Comparison of ENCODE assay signal across 20 cellular contexts in genomic region chr1:176959461-176959860, GRCh38.
"Had no signal": no experiment of that assay in that cellular context is flagged by ENCODE, and none has a peak within 500 bp of the region (broad histone marks: within the 10 kb centered on the region; RNA-seq: fewer than 3 reads in every experiment).

No MANE protein-coding gene starts in this region.

- H3K4me3 ChIP-seq: esophagus muscularis mucosa, heart right ventricle, left ventricle myocardium inferior, right lobe of liver, tibial nerve had no signal

- DNase-seq: activated B cell treated with CpG ODN at 0.5 μM for 24 hours; activated CD4-positive, alpha-beta T cell treated with anti-CD3 and anti-CD28 coated beads for 36 hours; activated CD4-positive, alpha-beta T cell treated with anti-CD3 and anti-CD28 coated beads, Interleukin-2, amount 50 U/mL, for 4 hours; activated naive CD4-positive, alpha-beta T cell; activated T-cell treated with anti-CD3 and anti-CD28 coated beads for 4 hours; activated T-cell treated with anti-CD3 and anti-CD28 coated beads, Interleukin-2, amount 50 U/mL, for 72 hours; dermis blood vessel endothelial cell; effector CD4-positive, alpha-beta T cell; foreskin keratinocyte; heart right ventricle; left ventricle myocardium inferior; right lobe of liver; stimulated activated CD4-positive, alpha-beta T cell treated with anti-CD3 and anti-CD28 coated beads, Interleukin-2, amount 100 ng/mL, for 48 hours; stimulated activated naive CD4-positive, alpha-beta T cell treated with Interleukin-2 at 50 U/mL for 16 hours had no signal

- H3K9me3 ChIP-seq: esophagus muscularis mucosa, heart right ventricle, left ventricle myocardium inferior, neutrophil, right lobe of liver, tibial nerve had no signal

- ATAC-seq: activated CD4-positive, alpha-beta T cell treated with anti-CD3 and anti-CD28 coated beads for 36 hours; activated naive CD4-positive, alpha-beta T cell treated with anti-CD3 and anti-CD28 coated beads, Interleukin-2, amount 50 U/mL, for 72 hours; activated T-cell treated with anti-CD3 and anti-CD28 coated beads, Interleukin-2, amount 50 U/mL, for 72 hours; foreskin keratinocyte; heart right ventricle; right lobe of liver had no signal

- H3K4me1 Mint-ChIP-seq: activated CD4-positive, alpha-beta T cell treated with anti-CD3 and anti-CD28 coated beads for 36 hours; nephron had no signal

- H3K36me3 Mint-ChIP-seq: activated naive CD4-positive, alpha-beta T cell treated with anti-CD3 and anti-CD28 coated beads, Interleukin-2, amount 50 U/mL, for 72 hours had no signal

- H3K36me3 ChIP-seq: esophagus muscularis mucosa, heart right ventricle, left ventricle myocardium inferior, neutrophil, right lobe of liver, tibial nerve had no signal

- H3K9me3 Mint-ChIP-seq: activated B cell treated with CpG ODN at 0.5 μM for 24 hours, nephron had no signal

- H3K27ac ChIP-seq: esophagus muscularis mucosa, foreskin keratinocyte, heart right ventricle, left ventricle myocardium inferior, neutrophil, right lobe of liver, tibial nerve had no signal

- H3K27ac Mint-ChIP-seq: activated B cell treated with CpG ODN at 0.5 μM for 24 hours; activated CD4-positive, alpha-beta T cell treated with anti-CD3 and anti-CD28 coated beads for 36 hours; activated naive CD4-positive, alpha-beta T cell treated with anti-CD3 and anti-CD28 coated beads, Interleukin-2, amount 50 U/mL, for 72 hours; activated T-cell treated with anti-CD3 and anti-CD28 coated beads, Interleukin-2, amount 50 U/mL, for 72 hours; nephron; progenitor cell of endocrine pancreas had no signal

- H3K27me3 ChIP-seq: foreskin keratinocyte, heart right ventricle, neutrophil, right lobe of liver, tibial nerve had no signal

- H3K4me3 Mint-ChIP-seq: activated B cell treated with CpG ODN at 0.5 μM for 24 hours; activated CD4-positive, alpha-beta T cell treated with anti-CD3 and anti-CD28 coated beads for 36 hours; activated T-cell treated with anti-CD3 and anti-CD28 coated beads, Interleukin-2, amount 50 U/mL, for 72 hours; nephron had no signal

- H3K4me1 ChIP-seq: esophagus muscularis mucosa, foreskin keratinocyte, left ventricle myocardium inferior, right lobe of liver, tibial nerve had no signal
